In the genomic region with DNA sequence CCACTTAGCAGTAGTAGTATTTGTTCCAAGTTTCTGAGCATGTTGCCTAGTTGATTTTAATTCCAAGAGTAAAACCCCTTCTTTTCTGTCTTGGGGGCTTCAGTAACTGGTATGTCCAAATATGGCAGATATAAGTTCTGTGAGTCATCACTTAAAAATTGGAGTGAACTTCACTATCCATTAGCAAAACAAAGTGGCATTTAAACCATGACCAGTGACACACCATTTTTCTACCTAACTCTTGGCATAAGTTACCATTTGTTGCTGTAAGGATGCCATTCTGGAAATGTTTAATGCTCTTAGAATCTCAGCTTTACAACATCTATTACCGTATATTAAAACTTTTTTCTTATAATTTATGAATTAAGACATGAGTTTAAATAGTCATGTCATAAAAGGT, we compare ENCODE assay signal across 1 cellular context.
TF ChIP-seq lines count a peak whose summit lies in the region.

No MANE protein-coding gene starts in this region.

TF ChIP-seq in A549, 52 proteins besides CTCF, POLR2A, EP300 and RAD21 (continued from another document):
- TF ChIP-seq, protein P1, sequence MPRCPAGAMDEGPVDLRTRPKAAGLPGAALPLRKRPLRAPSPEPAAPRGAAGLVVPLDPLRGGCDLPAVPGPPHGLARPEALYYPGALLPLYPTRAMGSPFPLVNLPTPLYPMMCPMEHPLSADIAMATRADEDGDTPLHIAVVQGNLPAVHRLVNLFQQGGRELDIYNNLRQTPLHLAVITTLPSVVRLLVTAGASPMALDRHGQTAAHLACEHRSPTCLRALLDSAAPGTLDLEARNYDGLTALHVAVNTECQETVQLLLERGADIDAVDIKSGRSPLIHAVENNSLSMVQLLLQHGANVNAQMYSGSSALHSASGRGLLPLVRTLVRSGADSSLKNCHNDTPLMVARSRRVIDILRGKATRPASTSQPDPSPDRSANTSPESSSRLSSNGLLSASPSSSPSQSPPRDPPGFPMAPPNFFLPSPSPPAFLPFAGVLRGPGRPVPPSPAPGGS (IDR thresholded peaks at IDR 0.05), result no peak
- no peak for TF ChIP-seq BHLHE40 (IDR thresholded peaks at IDR 0.05; ENCODE audit: low read depth, low read length)
- no peak for TF ChIP-seq ZC3H11A (IDR thresholded peaks at IDR 0.05)
- no peak for TF ChIP-seq FOSL2 (IDR thresholded peaks at IDR 0.05)
- 0 out of 2 replicates have a peak, but pooled peaks have one; percentile 38 for TF ChIP-seq FOSL2 (CRISPR knock-in tag; IDR thresholded peaks at IDR 0.05)
- no peak for TF ChIP-seq HOXB13 (CRISPR knock-in tag; IDR thresholded peaks at IDR 0.05; ENCODE audit: low read depth)
